ENCODE assay signal across 1 cellular context in genomic region chr11:93773045-93773477, GRCh38.
TF ChIP-seq lines count a peak whose summit lies in the region.

No MANE protein-coding gene starts in this region.

TF ChIP-seq in HepG2, 621 proteins besides CTCF, POLR2A, EP300 and RAD21 (continued from another document and continues in another):
- no peak for TF ChIP-seq BHLHE40 (IDR thresholded peaks at IDR 0.05; ENCODE audit: low read length)
- no peak for TF ChIP-seq ZHX2 (IDR thresholded peaks at IDR 0.05; ENCODE audit: low read depth)
- no peak for TF ChIP-seq ZHX2 (CRISPR knock-in tag; IDR thresholded peaks at IDR 0.05; ENCODE audit: borderline replicate concordance)
- no peak for TF ChIP-seq MBD4 (IDR thresholded peaks at IDR 0.05; ENCODE audit: borderline replicate concordance, low read length)
- TF ChIP-seq ZBED4 (CRISPR knock-in tag; IDR thresholded peaks at IDR 0.05; ENCODE audit: borderline replicate concordance): peak; percentile 80
- TF ChIP-seq KMT2A (CRISPR knock-in tag; IDR thresholded peaks at IDR 0.05): peak; percentile 62; the same call in 1 of the 2 replicates
- no peak for TF ChIP-seq MAF1 (CRISPR knock-in tag; IDR thresholded peaks at IDR 0.05; ENCODE audit: borderline replicate concordance)
- peak; percentile 75 for TF ChIP-seq ZNF781 (CRISPR knock-in tag; IDR thresholded peaks at IDR 0.05; ENCODE audit: borderline replicate concordance, not compliant biosample characterization)
- no peak for TF ChIP-seq RFXANK (CRISPR knock-in tag; IDR thresholded peaks at IDR 0.05)
- TF ChIP-seq PAF1 (CRISPR knock-in tag; IDR thresholded peaks at IDR 0.05): no peak
- TF ChIP-seq ZFP90 (CRISPR knock-in tag; IDR thresholded peaks at IDR 0.05; ENCODE audit: borderline replicate concordance): peak; percentile 60; the same call in 1 of the 2 replicates
- peak; percentile 78; the same call in 1 of the 2 replicates for TF ChIP-seq HES4 (CRISPR knock-in tag; IDR thresholded peaks at IDR 0.05; ENCODE audit: borderline replicate concordance)
- TF ChIP-seq NR2C2 (CRISPR knock-in tag; IDR thresholded peaks at IDR 0.05; ENCODE audit: borderline replicate concordance): peak; percentile 72
- TF ChIP-seq NCOR1 (IDR thresholded peaks at IDR 0.05; ENCODE audit: borderline replicate concordance, low read length): peak; percentile 33; the same call in 1 of the 2 replicates
- 0 out of 2 replicates have a peak, but pooled peaks have one; percentile 63 for TF ChIP-seq ZZZ3 (CRISPR knock-in tag; IDR thresholded peaks at IDR 0.05; ENCODE audit: borderline replicate concordance)
- TF ChIP-seq XBP1 (CRISPR knock-in tag; IDR thresholded peaks at IDR 0.05): no peak
- TF ChIP-seq CSRNP1 (CRISPR knock-in tag; IDR thresholded peaks at IDR 0.05): no peak
- TF ChIP-seq TSC22D2 (CRISPR knock-in tag; IDR thresholded peaks at IDR 0.05; ENCODE audit: borderline replicate concordance): peak; percentile 80
- no peak for TF ChIP-seq SYNCRIP (IDR thresholded peaks at IDR 0.05; ENCODE audit: insufficient read depth, low read depth, low read length)
- TF ChIP-seq ZNF460 (CRISPR knock-in tag; IDR thresholded peaks at IDR 0.05; ENCODE audit: borderline replicate concordance): peak; percentile 31; the same call in 1 of the 2 replicates
- no peak for TF ChIP-seq ZNF768 (CRISPR knock-in tag; IDR thresholded peaks at IDR 0.05)
- TF ChIP-seq AGO2 (optimal IDR thresholded peaks at IDR 0.05; ENCODE audit: low read depth, low read length): no peak
- 0 out of 2 replicates have a peak, but pooled peaks have one; percentile 78 for TF ChIP-seq ZNF318 (CRISPR knock-in tag; IDR thresholded peaks at IDR 0.05)
- no peak for TF ChIP-seq ZNF557 (CRISPR knock-in tag; IDR thresholded peaks at IDR 0.05)
- TF ChIP-seq NFIB (CRISPR knock-in tag; IDR thresholded peaks at IDR 0.05; ENCODE audit: borderline replicate concordance): no peak
- peak; percentile 81 for TF ChIP-seq TFE3 (CRISPR knock-in tag; IDR thresholded peaks at IDR 0.05)
- TF ChIP-seq HNF1B (CRISPR knock-in tag; IDR thresholded peaks at IDR 0.05): peak; percentile 48; the same call in 1 of the 2 replicates
- no peak for TF ChIP-seq ZNF550 (CRISPR knock-in tag; IDR thresholded peaks at IDR 0.05; ENCODE audit: borderline replicate concordance)
- TF ChIP-seq ZMAT3 (CRISPR knock-in tag; conservative IDR thresholded peaks at IDR 0.05): 0 out of 2 replicates have a peak, but pooled peaks have one; percentile 61
- TF ChIP-seq MAFF (IDR thresholded peaks at IDR 0.05; ENCODE audit: low read depth, low read length): no peak
